Comparison of ENCODE assay signal across 8 cellular contexts in the genomic region with DNA sequence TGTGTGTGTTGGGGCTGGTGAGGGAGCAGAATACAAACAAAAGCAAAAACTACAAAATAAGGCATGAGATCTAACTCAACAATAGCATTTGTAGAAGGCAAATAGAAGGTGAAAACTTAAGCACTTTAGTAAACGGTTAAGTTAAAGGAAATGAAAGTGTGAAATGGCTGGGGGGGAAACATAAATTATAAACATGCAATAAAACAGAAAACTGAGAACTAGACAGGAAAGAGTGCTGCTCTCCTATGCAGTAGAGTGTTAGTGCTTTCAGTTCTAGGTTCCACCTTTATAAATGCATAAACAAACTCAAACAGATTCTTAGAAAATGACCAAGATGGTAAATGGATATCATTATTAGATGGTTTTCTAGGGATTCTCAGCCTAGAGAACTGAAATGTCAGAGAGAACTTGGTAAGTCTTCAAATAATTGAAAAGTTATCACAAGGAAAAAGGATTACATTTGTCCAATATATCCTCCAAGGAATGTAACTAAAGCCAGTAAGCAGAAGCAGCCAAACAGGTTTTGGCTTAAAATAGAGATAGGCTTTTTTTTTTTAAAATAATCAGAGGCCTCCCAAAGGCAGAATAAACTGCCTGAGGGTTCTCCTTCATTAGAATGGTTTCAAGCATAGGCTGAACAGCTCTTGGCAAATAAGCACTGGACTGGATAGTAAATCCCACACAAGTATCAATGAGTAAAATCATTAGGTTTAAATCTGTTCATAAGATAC. TPM values are rescaled to one million over a fixed set of nuclear protein-coding genes. Genes with fewer than 3 reads are reported as not detected.
DNase-seq lines count a peak whose midpoint lies in the region; ATAC-seq and TF ChIP-seq lines count a peak whose summit lies in the region.

No MANE protein-coding gene starts in this region.

- TF ChIP-seq CTCF in colonic mucosa (IDR thresholded peaks at IDR 0.05) (no peak), GM13977 (IDR thresholded peaks at IDR 0.05; ENCODE audit: extremely low read depth, insufficient read depth, missing control alignments) (no peak)

- ATAC-seq in GM18502 (IDR thresholded peaks at IDR 0.05; ENCODE audit: poor library complexity, unreplicated experiment) (peak; percentile 39), GM21529 (IDR thresholded peaks at IDR 0.05; ENCODE audit: unreplicated experiment) (peak; percentile 51)

- H3K9me3 ChIP-seq in colonic mucosa: no peaks in the 10 kb centered on the region

- intact Hi-C loops in colonic mucosa (cut with DNase I): no loop called here

- H3K27ac ChIP-seq in colonic mucosa: peak overlapping the region; percentile 43

- H3K27me3 ChIP-seq in colonic mucosa: no peaks in the 10 kb centered on the region

- peaks cover 8% of the 10 kb centered on the region for H3K4me1 ChIP-seq in colonic mucosa

- in situ Hi-C loops in GM13977 (cut with MboI; ENCODE audit: low pct_unique_long_range_greater_than_20kb, low sequenced_read_pairs, unreplicated experiment): no loop called here

- H3K36me3 ChIP-seq in colonic mucosa: no peaks in the 10 kb centered on the region

- no peak overlapping the region for H3K9ac ChIP-seq in colonic mucosa (ENCODE audit: low read depth in 2 of 2, low read length in 2 of 2)

- no peak overlapping the region for H3K4me3 ChIP-seq in colonic mucosa

- DNase-seq in HT-29 (ENCODE audit: low spot score): peak; percentile 60
- DNase-seq in colonic mucosa: no peak
- DNase-seq in midbrain (lab: John Stamatoyannopoulos, UW): no peak
- no peak for DNase-seq in GM13977 (ENCODE audit: low spot score)
- no peak for DNase-seq in activated gamma-delta T cell (lab: John Stamatoyannopoulos, UW)
- DNase-seq in RKO (ENCODE audit: low spot score): no peak

RNA-seq across cellular contexts. Expression of gene RBM26, which starts 23.3 kb away (rescaled TPM):
- total RNA-seq in HT-29 (2014; rRNA removed; shearing (Covaris generic)): 17.0 and 20.8 TPM in 2 replicates
- 10 to 100 TPM; 28.1 to 28.3 TPM for total RNA-seq in colonic mucosa
